In genomic region chr14:55814873-55815272, GRCh38 we compare ENCODE assay signal across 11 cellular contexts.
DNase-seq lines count a peak whose midpoint lies in the region; TF ChIP-seq lines count a peak whose summit lies in the region.
"Had no signal": no experiment of that assay in that cellular context is flagged by ENCODE, and none has a peak within 500 bp of the region (broad histone marks: within the 10 kb centered on the region; RNA-seq: fewer than 3 reads in every experiment).

No MANE protein-coding gene starts in this region.

- H3K4me3 ChIP-seq in astrocyte of the spinal cord (ENCODE audit: low read depth, low read length) = no peak overlapping the region
- no peak overlapping the region for H3K4me3 ChIP-seq in osteoblast (ENCODE audit: insufficient read depth, low read length)
- H3K4me3 ChIP-seq: adrenal gland, stomach had no signal

- no peaks in the 10 kb centered on the region for H3K4me1 ChIP-seq in osteoblast (ENCODE audit: insufficient read depth, low read length)
- H3K4me1 ChIP-seq: stomach had no signal

- DNase-seq in EL (peak; percentile 17), MV-4-11 (lab: John Stamatoyannopoulos, UW) (peak; percentile 84), astrocyte of the spinal cord (ENCODE audit: low read depth, low spot score) (peak; percentile 43), osteoblast (ENCODE audit: insufficient read length, low spot score, missing footprints) (no peak), NCI-H82 treated with DMSO at 0.1 percent for 48 hours (lab: John Stamatoyannopoulos, UW; ENCODE audit: unreplicated experiment) (no peak), NCI-H524 (lab: John Stamatoyannopoulos, UW) (no peak), SW480 (ENCODE audit: low spot score) (no peak)
- DNase-seq: NCI-H1417 treated with DMSO at 0.1 percent for 48 hours, NCI-H510A treated with DMSO at 0.1 percent for 48 hours, stomach had no signal

- in situ Hi-C loops in astrocyte of the spinal cord (cut with HindIII; ENCODE audit: low sequenced_read_pairs) = no loop called here

- H3K9me3 ChIP-seq in osteoblast (ENCODE audit: low read depth, low read length) = no peaks in the 10 kb centered on the region
- H3K9me3 ChIP-seq: adrenal gland, stomach had no signal

- no peaks in the 10 kb centered on the region for H3K27me3 ChIP-seq in osteoblast (ENCODE audit: insufficient read depth, low read length)
- H3K27me3 ChIP-seq: adrenal gland, stomach had no signal

- no peaks in the 10 kb centered on the region for H4K20me1 ChIP-seq in osteoblast (ENCODE audit: insufficient read depth, low read length)

- TF ChIP-seq CTCF in astrocyte of the spinal cord (IDR thresholded peaks at IDR 0.05; ENCODE audit: low read depth, low read length) (no peak), osteoblast (IDR thresholded peaks at IDR 0.05; ENCODE audit: extremely low read depth, low read depth, low read length) (no peak)

- no peak overlapping the region for H3K4me2 ChIP-seq in osteoblast (ENCODE audit: insufficient read depth, low read length)

- H3K27ac ChIP-seq in osteoblast (ENCODE audit: low read depth, low read length) = no peak overlapping the region

- H2AFZ ChIP-seq in osteoblast (ENCODE audit: low read length) = peak overlapping the region; percentile 83

- H3K36me3 ChIP-seq in osteoblast (ENCODE audit: insufficient read depth, low read length) = no peaks in the 10 kb centered on the region
- H3K36me3 ChIP-seq: adrenal gland, stomach had no signal

- H3K79me2 ChIP-seq in osteoblast (ENCODE audit: insufficient read depth, low read length) = no peaks in the 10 kb centered on the region

Comparison
In these comparisons a context has a peak if more than half of its experiments do, and no peak if none do; other contexts are left out.
1. DNase-seq: peak in EL (single experiment), MV-4-11 (single experiment) and astrocyte of the spinal cord (single experiment); none in osteoblast (single experiment), NCI-H82 treated with DMSO at 0.1 percent for 48 hours (single experiment), NCI-H524 (0 of 2) and SW480 (single experiment).